In the genomic region with DNA sequence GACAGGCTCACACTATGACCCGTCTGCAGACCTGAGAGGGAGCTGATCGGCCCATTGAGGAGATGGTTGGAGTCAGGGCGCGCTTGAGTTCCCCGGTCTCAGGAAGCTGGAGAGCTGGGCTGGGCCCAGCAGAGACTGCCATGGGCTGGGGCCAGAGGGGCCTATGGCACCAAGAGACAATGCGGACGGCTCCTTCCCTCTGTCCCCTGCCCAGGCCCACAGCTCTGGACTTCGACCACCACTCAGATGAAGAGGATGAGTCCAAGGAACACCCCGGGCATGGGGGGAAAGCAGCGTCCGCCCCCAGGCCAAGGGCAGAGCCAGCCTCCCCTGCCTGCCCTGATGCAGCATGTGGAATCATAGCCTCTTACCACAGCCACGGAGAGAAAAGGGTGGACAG, we compare ENCODE assay signal across 18 cellular contexts.
DNase-seq lines count a peak whose midpoint lies in the region; ATAC-seq, FAIRE-seq and TF ChIP-seq lines count a peak whose summit lies in the region.
"Had no signal": no experiment of that assay in that cellular context is flagged by ENCODE, and none has a peak within 500 bp of the region (broad histone marks: within the 10 kb centered on the region; RNA-seq: fewer than 3 reads in every experiment).

No MANE protein-coding gene starts in this region.

- H3K4me1 Mint-ChIP-seq in stimulated activated naive CD8-positive, alpha-beta T cell treated with anti-CD3 and anti-CD28 coated beads, Interleukin-15, amount 100 ng/mL, for 72 hours: no peaks in the 10 kb centered on the region
- H3K4me1 Mint-ChIP-seq: B cell had no signal

- no peak overlapping the region for H3K4me3 Mint-ChIP-seq in stimulated activated naive CD8-positive, alpha-beta T cell treated with anti-CD3 and anti-CD28 coated beads, Interleukin-15, amount 100 ng/mL, for 72 hours
- H3K4me3 Mint-ChIP-seq: B cell had no signal

- DNase-seq in GM03348 (ENCODE audit: low spot score): peak; percentile 4
- no peak for DNase-seq in HTR-8/SVneo (ENCODE audit: insufficient read length, low spot score)
- DNase-seq in islet precursor cell: peak; percentile 41
- DNase-seq in urothelium cell line (ENCODE audit: low spot score): peak; percentile 18
- DNase-seq in D721Med (ENCODE audit: insufficient read length, low spot score): no peak
- no peak for DNase-seq in stimulated activated naive CD8-positive, alpha-beta T cell treated with anti-CD3 and anti-CD28 coated beads, Interleukin-15, amount 100 ng/mL, for 72 hours
- DNase-seq: ACHN, KG1, NCI-H1694 treated with DMSO at 0.1 percent for 48 hours, NCI-H510A, NCI-H774, OCI-M1, SHP77, T-helper 1 cell had no signal

- H3K9me3 Mint-ChIP-seq in stimulated activated naive CD8-positive, alpha-beta T cell treated with anti-CD3 and anti-CD28 coated beads, Interleukin-15, amount 100 ng/mL, for 72 hours: no peaks in the 10 kb centered on the region

- FAIRE-seq in HTR-8/SVneo (lab: Jason Lieb, UNC) (peak; percentile 81), urothelium cell line (lab: Jason Lieb, UNC) (no peak), D721Med (lab: Jason Lieb, UNC) (no peak)
- FAIRE-seq: G401.6, H1 had no signal

- no peak for ATAC-seq in stimulated activated naive CD8-positive, alpha-beta T cell treated with anti-CD3 and anti-CD28 coated beads, Interleukin-15, amount 100 ng/mL, for 72 hours
- ATAC-seq in GM18870 (IDR thresholded peaks at IDR 0.05; ENCODE audit: unreplicated experiment): no peak

- no peaks in the 10 kb centered on the region for H3K27me3 Mint-ChIP-seq in stimulated activated naive CD8-positive, alpha-beta T cell treated with anti-CD3 and anti-CD28 coated beads, Interleukin-15, amount 100 ng/mL, for 72 hours

- TF ChIP-seq CTCF in D721Med (IDR thresholded peaks at IDR 0.05; ENCODE audit: insufficient read depth, missing control alignments): no peak

- no peak overlapping the region for H3K27ac Mint-ChIP-seq in stimulated activated naive CD8-positive, alpha-beta T cell treated with anti-CD3 and anti-CD28 coated beads, Interleukin-15, amount 100 ng/mL, for 72 hours
- H3K27ac Mint-ChIP-seq: B cell had no signal

Comparison
In these comparisons a context has a peak if more than half of its experiments do, and no peak if none do; other contexts are left out.
1. DNase-seq: peak in GM03348 (single experiment), islet precursor cell (single experiment) and urothelium cell line (single experiment); none in HTR-8/SVneo (single experiment), D721Med (single experiment) and stimulated activated naive CD8-positive, alpha-beta T cell treated with anti-CD3 and anti-CD28 coated beads, Interleukin-15, amount 100 ng/mL, for 72 hours (0 of 2).